Comparison of ENCODE assay signal across 11 cellular contexts in genomic region chr12:102118874-102119273, GRCh38. TPM values are rescaled to one million over a fixed set of nuclear protein-coding genes. Genes with fewer than 3 reads are reported as not detected.
A peak's percentile ranks its signal among the peaks of the same experiment; 100 is the strongest.
DNase-seq lines count a peak whose midpoint lies in the region; ATAC-seq and TF ChIP-seq lines count a peak whose summit lies in the region.
"Had no signal": no experiment of that assay in that cellular context is flagged by ENCODE, and none has a peak within 500 bp of the region (broad histone marks: within the 10 kb centered on the region; RNA-seq: fewer than 3 reads in every experiment).

No MANE protein-coding gene starts in this region.

- H3K4me1 ChIP-seq in cardiac muscle cell (ENCODE audit: low read depth) (peaks cover 5% of the 10 kb centered on the region), tibial artery (peaks cover 0 to 17% (median 10%) of the 10 kb centered on the region in 4 donors)
- H3K4me1 ChIP-seq: prostate gland had no signal

- peak overlapping the region; percentile 73 for H3K4me3 ChIP-seq in cardiac muscle cell
- peak overlapping the region; percentile 94 for H3K4me3 ChIP-seq in kidney epithelial cell (ENCODE audit: low read depth, low read length)
- peak overlapping the region; percentile 67 to 72 for H3K4me3 ChIP-seq in tibial artery

- H3K9me3 Mint-ChIP-seq in activated naive CD8-positive, alpha-beta T cell treated with anti-CD3 and anti-CD28 coated beads for 36 hours: no peaks in the 10 kb centered on the region

- no peak for ATAC-seq in Right ventricle myocardium inferior
- no peak for ATAC-seq in GM18520 (IDR thresholded peaks at IDR 0.05; ENCODE audit: unreplicated experiment)

- H3K27ac Mint-ChIP-seq in activated naive CD8-positive, alpha-beta T cell treated with anti-CD3 and anti-CD28 coated beads for 36 hours: no peak overlapping the region

- no peaks in the 10 kb centered on the region for H3K27me3 Mint-ChIP-seq in activated naive CD8-positive, alpha-beta T cell treated with anti-CD3 and anti-CD28 coated beads for 36 hours

- H3K9me3 ChIP-seq in cardiac muscle cell (ENCODE audit: low read depth) (no peaks in the 10 kb centered on the region), tibial artery (no peaks in the 10 kb centered on the region)
- H3K9me3 ChIP-seq: prostate gland had no signal

- peaks cover 14% of the 10 kb centered on the region for H3K4me1 Mint-ChIP-seq in activated naive CD8-positive, alpha-beta T cell treated with anti-CD3 and anti-CD28 coated beads for 36 hours

- intact Hi-C loops in Right ventricle myocardium inferior (cut with DNase I) (no loop called here), tibial artery (cut with DNase I; ENCODE audit: low total_unique reads) (loop anchor here (2.0 kb wide), 1 partner anchor 60 kb away; no protein-coding TSS in a partner anchor)

- TF ChIP-seq CTCF in cardiac muscle cell (IDR thresholded peaks at IDR 0.05; ENCODE audit: low read depth, low read length): no peak
- TF ChIP-seq CTCF in kidney epithelial cell (IDR thresholded peaks at IDR 0.05; ENCODE audit: insufficient read depth, low read length, poor library complexity, severe bottlenecking): no peak
- no peak for TF ChIP-seq CTCF in tibial artery (IDR thresholded peaks at IDR 0.05)

- H3K27ac ChIP-seq in cardiac muscle cell (no peak overlapping the region), tibial artery (peak overlapping the region in 1 of 2 donors; percentile 87)

- DNase-seq in cardiac muscle cell (ENCODE audit: low read depth in 1 of 2, low spot score in 1 of 2) (no peak), Right ventricle myocardium inferior (ENCODE audit: missing footprints) (no peak), kidney epithelial cell (ENCODE audit: low read depth) (no peak), tibial artery (no peak), islet precursor cell (no peak), SW480 (ENCODE audit: low spot score) (no peak)
- no peak for DNase-seq in activated naive CD8-positive, alpha-beta T cell treated with anti-CD3 and anti-CD28 coated beads for 36 hours
- DNase-seq: amygdala, DMS153 had no signal

- peaks cover 15% of the 10 kb centered on the region for H3K36me3 ChIP-seq in cardiac muscle cell
- no peaks in the 10 kb centered on the region for H3K36me3 ChIP-seq in kidney epithelial cell (ENCODE audit: control insufficient read depth, insufficient read depth, low read length)
- peaks cover 6 to 21% (median 16%) of the 10 kb centered on the region in 3 donors for H3K36me3 ChIP-seq in tibial artery
- H3K36me3 ChIP-seq: prostate gland had no signal

- H3K4me3 Mint-ChIP-seq in activated naive CD8-positive, alpha-beta T cell treated with anti-CD3 and anti-CD28 coated beads for 36 hours: peak overlapping the region; percentile 96

- H3K36me3 Mint-ChIP-seq in activated naive CD8-positive, alpha-beta T cell treated with anti-CD3 and anti-CD28 coated beads for 36 hours: peaks cover 17% of the 10 kb centered on the region

- H3K27me3 ChIP-seq in cardiac muscle cell (no peaks in the 10 kb centered on the region), kidney epithelial cell (ENCODE audit: control insufficient read depth, insufficient read depth, low read length) (no peaks in the 10 kb centered on the region), tibial artery (no peaks in the 10 kb centered on the region)

RNA-seq across cellular contexts. Expression of gene NUP37, which starts 1.0 kb away (rescaled TPM):
- total RNA-seq in cardiac muscle cell (46.4 and 49.0 TPM in 2 replicates), Right ventricle myocardium inferior (17.2 TPM), kidney epithelial cell (23.1 and 25.5 TPM in 2 replicates)
- 45.5 and 58.8 TPM in 2 replicates for polyA plus RNA-seq in cardiac muscle cell
- 100 to 1,000 TPM; 107 to 117 TPM for total RNA-seq in activated naive CD8-positive, alpha-beta T cell treated with anti-CD3 and anti-CD28 coated beads for 36 hours

RNA-seq across cellular contexts. Expression of gene PARPBP, which starts 1.1 kb away (rescaled TPM):
- 2.6 and 7.7 TPM in 2 replicates for total RNA-seq in cardiac muscle cell
- polyA plus RNA-seq in cardiac muscle cell: 8.2 and 12.1 TPM in 2 replicates
- total RNA-seq in Right ventricle myocardium inferior: 0.54 TPM
- total RNA-seq in activated naive CD8-positive, alpha-beta T cell treated with anti-CD3 and anti-CD28 coated beads for 36 hours: 10 to 100 TPM; 23.8 to 26.3 TPM
- total RNA-seq in kidney epithelial cell: 5.6 and 5.9 TPM in 2 replicates

RNA-seq across cellular contexts. Expression of gene WASHC3, which starts 57.1 kb away (rescaled TPM):
- 40.0 and 54.8 TPM in 2 replicates for total RNA-seq in cardiac muscle cell
- 81.3 and 89.2 TPM in 2 replicates for polyA plus RNA-seq in cardiac muscle cell
- total RNA-seq in Right ventricle myocardium inferior: 37.8 TPM
- total RNA-seq in activated naive CD8-positive, alpha-beta T cell treated with anti-CD3 and anti-CD28 coated beads for 36 hours: 10 to 100 TPM; 35.0 to 37.9 TPM
- 32.6 and 45.8 TPM in 2 replicates for total RNA-seq in kidney epithelial cell
